In genomic region chr3:127750226-127751031, GRCh38 we compare ENCODE assay signal across 8 cellular contexts.
DNase-seq lines count a peak whose midpoint lies in the region; ATAC-seq and TF ChIP-seq lines count a peak whose summit lies in the region.

No MANE protein-coding gene starts in this region.

- H3K27ac ChIP-seq in naive thymus-derived CD4-positive, alpha-beta T cell (ENCODE audit: low read depth, low read length), result no peak overlapping the region

- CTCF ChIA-PET in naive thymus-derived CD4-positive, alpha-beta T cell (lab: Charles Lee), result no interaction called here

- peak overlapping the region; percentile 6 to 88 (median 51) for H3K27ac Mint-ChIP-seq in CD14-positive monocyte
- H3K27ac Mint-ChIP-seq in T-helper 2 cell treated with Interferon-gamma antibody and Interleukin-4, amounts not matched to agents 5 μg/mL and 100 μg/mL, for 36 hours, result no peak overlapping the region
- peak overlapping the region in 1 of 9 donors; percentile 17 for H3K27ac Mint-ChIP-seq in naive thymus-derived CD4-positive, alpha-beta T cell

- H3K4me1 Mint-ChIP-seq in CD14-positive monocyte, result peaks cover 49% of the 10 kb centered on the region
- H3K4me1 Mint-ChIP-seq in T-helper 2 cell treated with Interferon-gamma antibody and Interleukin-4, amounts not matched to agents 5 μg/mL and 100 μg/mL, for 36 hours (ENCODE audit: low read depth), result peaks cover 19% of the 10 kb centered on the region
- H3K4me1 Mint-ChIP-seq in naive thymus-derived CD4-positive, alpha-beta T cell, result peaks cover 0 to 16% (median 12%) of the 10 kb centered on the region in 7 donors

- H3K27me3 Mint-ChIP-seq in CD14-positive monocyte (ENCODE audit: low read depth in 3 of 3), result peaks cover 3 to 10% (median 3%) of the 10 kb centered on the region in 3 donors
- no peaks in the 10 kb centered on the region for H3K27me3 Mint-ChIP-seq in T-helper 2 cell treated with Interferon-gamma antibody and Interleukin-4, amounts not matched to agents 5 μg/mL and 100 μg/mL, for 36 hours (ENCODE audit: low read depth)
- H3K27me3 Mint-ChIP-seq in naive thymus-derived CD4-positive, alpha-beta T cell, result peaks cover 0 to 32% (median 2%) of the 10 kb centered on the region in 5 donors

- H3K9me3 Mint-ChIP-seq in CD14-positive monocyte, result peaks cover 0 to 1% (median 0%) of the 10 kb centered on the region in 7 donors
- no peaks in the 10 kb centered on the region for H3K9me3 Mint-ChIP-seq in T-helper 2 cell treated with Interferon-gamma antibody and Interleukin-4, amounts not matched to agents 5 μg/mL and 100 μg/mL, for 36 hours
- H3K9me3 Mint-ChIP-seq in naive thymus-derived CD4-positive, alpha-beta T cell, result peaks cover 0 to 2% (median 0%) of the 10 kb centered on the region in 11 donors

- DNase-seq in CD14-positive monocyte (ENCODE audit: low spot score) (no peak), iPS-NIHi11 (ENCODE audit: low spot score) (no peak), NCI-H1105 (lab: John Stamatoyannopoulos, UW) (no peak)
- peak; percentile 29 for DNase-seq in T-helper 2 cell treated with Interferon-gamma antibody and Interleukin-4, amounts not matched to agents 5 μg/mL and 100 μg/mL, for 36 hours (ENCODE audit: low spot score)
- no peak for DNase-seq in naive thymus-derived CD4-positive, alpha-beta T cell

- H3K4me3 ChIP-seq in naive thymus-derived CD4-positive, alpha-beta T cell (ENCODE audit: low read length), result no peak overlapping the region

- H3K4me1 ChIP-seq in naive thymus-derived CD4-positive, alpha-beta T cell (ENCODE audit: control insufficient read depth in 2 of 2, insufficient read depth in 2 of 2, low read length in 2 of 2), result no peaks in the 10 kb centered on the region

- ATAC-seq in GM18873 (IDR thresholded peaks at IDR 0.05; ENCODE audit: low FRiP score, unreplicated experiment), result peak; percentile 43
- peak; percentile 47 for ATAC-seq in HG03432 (IDR thresholded peaks at IDR 0.05; ENCODE audit: unreplicated experiment)
- ATAC-seq in naive thymus-derived CD4-positive, alpha-beta T cell, result peak; percentile 25
- ATAC-seq in HG03045 (IDR thresholded peaks at IDR 0.05; ENCODE audit: unreplicated experiment), result no peak

- H3K36me3 Mint-ChIP-seq in CD14-positive monocyte, result peaks cover 0 to 14% of the 10 kb centered on the region in 2 donors
- no peaks in the 10 kb centered on the region for H3K36me3 Mint-ChIP-seq in T-helper 2 cell treated with Interferon-gamma antibody and Interleukin-4, amounts not matched to agents 5 μg/mL and 100 μg/mL, for 36 hours (ENCODE audit: low read depth)
- H3K36me3 Mint-ChIP-seq in naive thymus-derived CD4-positive, alpha-beta T cell, result no peaks in the 10 kb centered on the region

- no peaks in the 10 kb centered on the region for H3K9me3 ChIP-seq in naive thymus-derived CD4-positive, alpha-beta T cell (ENCODE audit: control insufficient read depth in 2 of 3, low read length in 3 of 3)

- H3K27me3 ChIP-seq in naive thymus-derived CD4-positive, alpha-beta T cell (ENCODE audit: control insufficient read depth in 2 of 2, insufficient read depth in 2 of 2, low read length in 2 of 2), result no peaks in the 10 kb centered on the region

- POLR2A ChIA-PET in naive thymus-derived CD4-positive, alpha-beta T cell (lab: Charles Lee), result no interaction called here

- H3K4me3 Mint-ChIP-seq in CD14-positive monocyte, result peak overlapping the region in 1 of 2 donors; percentile 18
- no peak overlapping the region for H3K4me3 Mint-ChIP-seq in T-helper 2 cell treated with Interferon-gamma antibody and Interleukin-4, amounts not matched to agents 5 μg/mL and 100 μg/mL, for 36 hours
- no peak overlapping the region for H3K4me3 Mint-ChIP-seq in naive thymus-derived CD4-positive, alpha-beta T cell

- intact Hi-C loops in CD14-positive monocyte (cut with micrococcal nuclease), result loop anchor here in 1 of 2 donors (5.0 kb wide), 1 partner anchor 53 kb away; no protein-coding TSS in a partner anchor
- intact Hi-C loops in naive thymus-derived CD4-positive, alpha-beta T cell (cut with micrococcal nuclease), result no loop called here

- H3K36me3 ChIP-seq in naive thymus-derived CD4-positive, alpha-beta T cell (ENCODE audit: control insufficient read depth in 2 of 3, insufficient read depth in 3 of 3, low read length in 3 of 3), result no peaks in the 10 kb centered on the region

- no peak for TF ChIP-seq CTCF in CD14-positive monocyte (IDR thresholded peaks at IDR 0.05)
